ENCODE assay signal across 8 cellular contexts in the genomic region with DNA sequence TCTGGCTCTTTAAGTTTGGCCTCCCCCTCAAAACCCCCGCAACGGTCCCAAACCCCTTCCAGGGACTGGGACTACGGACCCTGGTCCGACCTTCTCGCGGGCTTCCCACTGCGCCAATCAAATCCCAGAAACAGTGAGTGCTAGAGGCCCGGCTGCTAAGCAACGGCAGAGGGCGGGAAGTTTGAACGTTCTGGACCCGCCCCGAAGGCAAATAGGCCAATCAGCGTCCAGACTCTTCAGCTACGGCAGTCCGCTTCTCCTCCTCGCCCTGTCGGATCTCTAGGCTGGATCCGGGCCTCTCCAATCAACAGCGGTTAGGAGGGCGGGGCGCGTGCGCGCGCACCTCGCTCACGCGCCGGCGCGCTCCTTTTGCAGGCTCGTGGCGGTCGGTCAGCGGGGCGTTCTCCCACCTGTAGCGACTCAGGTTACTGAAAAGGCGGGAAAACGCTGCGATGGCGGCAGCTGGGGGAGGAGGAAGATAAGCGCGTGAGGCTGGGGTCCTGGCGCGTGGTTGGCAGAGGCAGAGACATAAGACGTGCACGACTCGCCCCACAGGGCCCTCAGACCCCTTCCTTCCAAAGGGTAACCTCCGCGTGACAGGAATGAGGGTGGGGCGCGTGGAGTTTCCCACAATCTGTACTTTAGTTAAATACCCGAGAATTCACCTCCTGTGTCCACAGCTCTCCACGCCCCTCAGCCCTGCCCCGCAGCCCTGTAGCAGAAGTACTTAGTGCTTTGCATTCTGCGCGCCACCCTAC. TPM values are rescaled to one million over a fixed set of nuclear protein-coding genes. Genes with fewer than 3 reads are reported as not detected.
DNase-seq lines count a peak whose midpoint lies in the region; ATAC-seq and TF ChIP-seq lines count a peak whose summit lies in the region.

A gene (plus strand): TSS at position 367 of the 758 bp plus-strand sequence. CDS start 462 bp downstream, outside the sequence.

- peak within 1 kb of the TSS; percentile 89 for H3K4me3 ChIP-seq in BLaER1
- peak within 1 kb of the TSS; percentile 79 to 83 for H3K4me3 ChIP-seq in left lung

- no peak for TF ChIP-seq CTCF in left lung (IDR thresholded peaks at IDR 0.05)

- peaks cover 36% of the 10 kb centered on the region for H3K36me3 ChIP-seq in BLaER1
- H3K36me3 ChIP-seq in left lung: no peaks in the 10 kb centered on the region

- peak within 1 kb of the TSS; percentile 98 for H3K4me2 ChIP-seq in BLaER1

- ATAC-seq in HG03457 (IDR thresholded peaks at IDR 0.05; ENCODE audit: unreplicated experiment) (peak; percentile 58), left lung (peak; percentile 87)

- H3K9me3 Mint-ChIP-seq in dendritic cell treated with granulocyte-macrophage colony-stimulating factor and Interleukin-4, amounts not matched to agents 40 ng/mL and 50 ng/mL, for 4 days: no peaks in the 10 kb centered on the region

- H3K4me1 ChIP-seq in BLaER1: peaks cover 62% of the 10 kb centered on the region
- H3K4me1 ChIP-seq in left lung: peaks cover 28 to 39% of the 10 kb centered on the region in 2 donors

- DNase-seq in GM19240 (ENCODE audit: insufficient read length, low spot score) (peak; percentile 91), NCI-H748 (lab: John Stamatoyannopoulos, UW; ENCODE audit: unreplicated experiment) (peak; percentile 100), left lung (peak; percentile 96 to 99)
- DNase-seq in activated CD4-positive, alpha-beta T cell treated with anti-CD3 and anti-CD28 coated beads, Interleukin-2, amount 50 U/mL, for 1 hour: peak; percentile 91
- DNase-seq in stimulated activated CD4-positive, alpha-beta T cell treated with anti-CD3 and anti-CD28 coated beads, Interleukin-2, amount 100 ng/mL, for 4 hours (ENCODE audit: low read depth): peak; percentile 93

- no peaks in the 10 kb centered on the region for H3K27me3 Mint-ChIP-seq in dendritic cell treated with granulocyte-macrophage colony-stimulating factor and Interleukin-4, amounts not matched to agents 40 ng/mL and 50 ng/mL, for 4 days

- H3K27ac Mint-ChIP-seq in dendritic cell treated with granulocyte-macrophage colony-stimulating factor and Interleukin-4, amounts not matched to agents 40 ng/mL and 50 ng/mL, for 4 days: peak within 1 kb of the TSS; percentile 91

- peak within 1 kb of the TSS; percentile 99 for H3K27ac ChIP-seq in BLaER1
- peak within 1 kb of the TSS; percentile 69 to 97 for H3K27ac ChIP-seq in left lung

- H3K27me3 ChIP-seq in BLaER1 (no peaks in the 10 kb centered on the region), left lung (no peaks in the 10 kb centered on the region)

- intact Hi-C loops in dendritic cell treated with granulocyte-macrophage colony-stimulating factor and Interleukin-4, amounts not matched to agents 40 ng/mL and 50 ng/mL, for 4 days (cut with micrococcal nuclease): loop anchor here (2.0 to 5.0 kb wide), 2 partner anchors 29 to 73 kb away; a partner anchor contains a TSS
- intact Hi-C loops in left lung (cut with DNase I): no loop called here

- peak within 1 kb of the TSS; percentile 97 for H3K9ac ChIP-seq in BLaER1

- H4K20me1 ChIP-seq in BLaER1: no peaks in the 10 kb centered on the region; the same call in 1 of the 2 replicates

- H3K4me1 Mint-ChIP-seq in dendritic cell treated with granulocyte-macrophage colony-stimulating factor and Interleukin-4, amounts not matched to agents 40 ng/mL and 50 ng/mL, for 4 days (ENCODE audit: low read depth): peaks cover 63% of the 10 kb centered on the region

- H3K9me3 ChIP-seq in BLaER1 (no peaks in the 10 kb centered on the region), left lung (no peaks in the 10 kb centered on the region)

- peak within 1 kb of the TSS; percentile 87 for H3K4me3 Mint-ChIP-seq in dendritic cell treated with granulocyte-macrophage colony-stimulating factor and Interleukin-4, amounts not matched to agents 40 ng/mL and 50 ng/mL, for 4 days

- peaks cover 52% of the 10 kb centered on the region for H3K36me3 Mint-ChIP-seq in dendritic cell treated with granulocyte-macrophage colony-stimulating factor and Interleukin-4, amounts not matched to agents 40 ng/mL and 50 ng/mL, for 4 days (ENCODE audit: low read depth)

RNA-seq across cellular contexts. Expression of the gene that starts here (rescaled TPM):
- total RNA-seq in left lung: 10 to 100 TPM in 1 of 2 donors, 1 to 10 TPM in 1; 9.7 to 20.0 TPM

Comparison
In these comparisons a context has a peak if more than half of its experiments do, and no peak if none do; other contexts are left out.
1. Peak in every context shown above with its lines: DNase-seq, ATAC-seq, H3K4me3 ChIP-seq and H3K27ac ChIP-seq.